Comparison of ENCODE assay signal across 1 cellular context in genomic region chr6:43401730-43402129, GRCh38.
TF ChIP-seq lines count a peak whose summit lies in the region.

No MANE protein-coding gene starts in this region.

TF ChIP-seq in HepG2, 621 proteins besides CTCF, POLR2A, EP300 and RAD21:
- TF ChIP-seq ZNF18 (CRISPR knock-in tag; IDR thresholded peaks at IDR 0.05; ENCODE audit: insufficient replicate concordance) (no peak), MED13 (CRISPR knock-in tag; IDR thresholded peaks at IDR 0.05) (no peak), ZNF761 (CRISPR knock-in tag; conservative IDR thresholded peaks at IDR 0.05) (no peak), KIAA2018 (CRISPR knock-in tag; IDR thresholded peaks at IDR 0.05; ENCODE audit: borderline replicate concordance) (no peak), TCF7 (IDR thresholded peaks at IDR 0.05; ENCODE audit: low read depth) (no peak), ZNF564 (CRISPR knock-in tag; IDR thresholded peaks at IDR 0.05) (no peak), IKZF1 (IDR thresholded peaks at IDR 0.05) (no peak), GLI4 (CRISPR knock-in tag; IDR thresholded peaks at IDR 0.05; ENCODE audit: borderline replicate concordance) (no peak), ZIK1 (CRISPR knock-in tag; IDR thresholded peaks at IDR 0.05; ENCODE audit: borderline replicate concordance, low read depth) (no peak), CREBL2 (CRISPR knock-in tag; IDR thresholded peaks at IDR 0.05; ENCODE audit: borderline replicate concordance) (no peak), ATF2 (CRISPR knock-in tag; IDR thresholded peaks at IDR 0.05) (no peak), ZNF121 (CRISPR knock-in tag; IDR thresholded peaks at IDR 0.05) (no peak), ZNF512 (CRISPR knock-in tag; IDR thresholded peaks at IDR 0.05) (no peak), POGZ (CRISPR knock-in tag; IDR thresholded peaks at IDR 0.05) (no peak), ZBTB1 (CRISPR knock-in tag; IDR thresholded peaks at IDR 0.05; ENCODE audit: borderline replicate concordance) (no peak), ZNF547 (CRISPR knock-in tag; IDR thresholded peaks at IDR 0.05) (no peak), ZNF841 (CRISPR knock-in tag; IDR thresholded peaks at IDR 0.05; ENCODE audit: borderline replicate concordance) (no peak), ZNF782 (CRISPR knock-in tag; IDR thresholded peaks at IDR 0.05; ENCODE audit: borderline replicate concordance) (no peak), ZNF136 (CRISPR knock-in tag; IDR thresholded peaks at IDR 0.05; ENCODE audit: low read depth) (no peak)
TF ChIP-seq in HepG2: peak in this region for 0.
